ENCODE assay signal across 18 cellular contexts in genomic region chr5:131303537-131303936, GRCh38. TPM values are rescaled to one million over a fixed set of nuclear protein-coding genes. Genes with fewer than 3 reads are reported as not detected.
DNase-seq lines count a peak whose midpoint lies in the region; ATAC-seq and TF ChIP-seq lines count a peak whose summit lies in the region.
"Had no signal": no experiment of that assay in that cellular context is flagged by ENCODE, and none has a peak within 500 bp of the region (broad histone marks: within the 10 kb centered on the region; RNA-seq: fewer than 3 reads in every experiment).

No MANE protein-coding gene starts in this region.

- no peak overlapping the region for H3K9ac ChIP-seq in smooth muscle cell (ENCODE audit: low read depth)
- H3K9ac ChIP-seq: BLaER1 treated with 17β-estradiol and CSF1 and Interleukin-3, amounts not matched to agents 10 nM and 100 nM had no signal

- peaks cover 11% of the 10 kb centered on the region for H4K20me1 ChIP-seq in smooth muscle cell (ENCODE audit: low read depth)

- no peak for TF ChIP-seq POLR2A in breast epithelium (IDR thresholded peaks at IDR 0.05)

- H3K4me1 ChIP-seq in breast epithelium (no peaks in the 10 kb centered on the region), smooth muscle cell (ENCODE audit: low read depth) (peaks cover 3% of the 10 kb centered on the region)

- H3K4me3 Mint-ChIP-seq in MCF 10A (ENCODE audit: unreplicated experiment) (peak overlapping the region; percentile 10), T-cell (peak overlapping the region in 2 of 3 donors; percentile 2 to 21), endothelial cell (ENCODE audit: unreplicated experiment) (no peak overlapping the region)

- H2AFZ ChIP-seq in smooth muscle cell (ENCODE audit: low read depth), result no peak overlapping the region

- no peak overlapping the region for H3K4me2 ChIP-seq in smooth muscle cell
- H3K4me2 ChIP-seq: BLaER1 treated with 17β-estradiol and CSF1 and Interleukin-3, amounts not matched to agents 10 nM and 100 nM had no signal

- H3K4me1 Mint-ChIP-seq in MCF 10A (ENCODE audit: insufficient read depth, unreplicated experiment) (peaks cover 67% of the 10 kb centered on the region), T-cell (peaks cover 73 to 77% (median 75%) of the 10 kb centered on the region in 3 donors), endothelial cell (ENCODE audit: unreplicated experiment) (peaks cover 4% of the 10 kb centered on the region)

- TSS peak; percentile 25 for BruUV-seq in MCF 10A (replicated peaks; lab: Mats Ljungman, UMichigan)

- H3K9me3 ChIP-seq in breast epithelium (no peaks in the 10 kb centered on the region), smooth muscle cell (replicated peaks; ENCODE audit: low read depth) (no peaks in the 10 kb centered on the region)

- 92% methylated on average over 1 of the region's 1 CpG for WGBS in smooth muscle cell (ENCODE audit: low lambda C conversion rate)

- no peak for TF ChIP-seq CTCF in MCF 10A (IDR thresholded peaks at IDR 0.05; ENCODE audit: unreplicated experiment)
- TF ChIP-seq CTCF in breast epithelium (IDR thresholded peaks at IDR 0.05), result no peak
- no peak for TF ChIP-seq CTCF in smooth muscle cell (IDR thresholded peaks at IDR 0.05; ENCODE audit: borderline replicate concordance, insufficient read depth, poor library complexity, severe bottlenecking)
- no peak for TF ChIP-seq CTCF in endothelial cell (IDR thresholded peaks at IDR 0.05; ENCODE audit: unreplicated experiment)

- H3K36me3 Mint-ChIP-seq in MCF 10A (ENCODE audit: insufficient read depth, unreplicated experiment) (peaks cover 15% of the 10 kb centered on the region), T-cell (peaks cover 35% of the 10 kb centered on the region), endothelial cell (ENCODE audit: low read depth, unreplicated experiment) (no peaks in the 10 kb centered on the region)

- H3K9me3 Mint-ChIP-seq in MCF 10A (ENCODE audit: unreplicated experiment), result peaks cover 7% of the 10 kb centered on the region
- peaks cover 0 to 3% (median 0%) of the 10 kb centered on the region in 3 donors for H3K9me3 Mint-ChIP-seq in T-cell
- H3K9me3 Mint-ChIP-seq in endothelial cell (ENCODE audit: unreplicated experiment), result no peaks in the 10 kb centered on the region

- peaks cover 52% of the 10 kb centered on the region for H3K79me2 ChIP-seq in smooth muscle cell (ENCODE audit: low read depth)

- H3F3A ChIP-seq in smooth muscle cell (ENCODE audit: low read depth), result no peaks in the 10 kb centered on the region

- CTCF ChIA-PET in MCF 10A (lab: Yijun Ruan, JAX), result interaction anchor here (1.2 kb wide), 1 partner anchor 31 kb away, joined by 3 read pairs; no protein-coding TSS in a partner anchor
- CTCF ChIA-PET in T-cell (lab: Charles Lee), result interaction anchor here in 1 of 2 donors (0.5 to 0.6 kb wide), 2 partner anchors 73 to 435 kb away, joined by 3 to 4 read pairs; no protein-coding TSS in a partner anchor

- H3K27ac ChIP-seq in breast epithelium (no peak overlapping the region), smooth muscle cell (ENCODE audit: low read depth) (peak overlapping the region; percentile 1)
- H3K27ac ChIP-seq: BLaER1 treated with 17β-estradiol and CSF1 and Interleukin-3, amounts not matched to agents 10 nM and 100 nM; VCaP had no signal

- H3K36me3 ChIP-seq in breast epithelium, result no peaks in the 10 kb centered on the region
- no peaks in the 10 kb centered on the region for H3K36me3 ChIP-seq in smooth muscle cell (ENCODE audit: low read depth)

- intact Hi-C loops in MCF 10A (cut with micrococcal nuclease) (no loop called here), breast epithelium (cut with DNase I; ENCODE audit: low total_unique reads) (no loop called here)

- peak; percentile 83 for DNase-seq in MCF 10A (ENCODE audit: unreplicated experiment)
- no peak for DNase-seq in breast epithelium (ENCODE audit: low spot score in 2 of 2)
- no peak for DNase-seq in T-cell
- peak; percentile 75 for DNase-seq in fibroblast of gingiva (ENCODE audit: low read depth)
- DNase-seq in smooth muscle cell (lab: John Stamatoyannopoulos, UW; ENCODE audit: unreplicated experiment), result no peak
- no peak for DNase-seq in stimulated activated CD4-positive, alpha-beta T cell treated with anti-CD3 and anti-CD28 coated beads, Interleukin-2, amount 100 ng/mL, for 48 hours
- DNase-seq in endothelial cell (ENCODE audit: low spot score), result no peak
- DNase-seq: foreskin melanocyte; GF-D8; NCI-H146; NCI-H774; right cardiac atrium; SHP77 treated with DMSO at 0.1 percent for 48 hours; stimulated activated naive CD8-positive, alpha-beta T cell treated with anti-CD3 and anti-CD28 coated beads, Interleukin-15, amount 100 ng/mL, for 72 hours had no signal

- peak overlapping the region; percentile 97 for H3K27ac Mint-ChIP-seq in MCF 10A (ENCODE audit: low read depth, unreplicated experiment)
- peak overlapping the region in 1 of 2 donors; percentile 80 for H3K27ac Mint-ChIP-seq in T-cell
- H3K27ac Mint-ChIP-seq in endothelial cell (ENCODE audit: unreplicated experiment), result no peak overlapping the region

- H3K4me3 ChIP-seq in breast epithelium, result no peak overlapping the region
- no peak overlapping the region for H3K4me3 ChIP-seq in smooth muscle cell
- H3K4me3 ChIP-seq: BLaER1 treated with 17β-estradiol and CSF1 and Interleukin-3, amounts not matched to agents 10 nM and 100 nM; K562 had no signal

- no peak for ATAC-seq in T-cell (replicated peaks in 1 of 4)
- no peak for ATAC-seq in GM18858 (IDR thresholded peaks at IDR 0.05; ENCODE audit: unreplicated experiment)
- ATAC-seq: K562, right cardiac atrium had no signal

- POLR2A ChIA-PET in MCF 10A (lab: Yijun Ruan, JAX) (interaction anchor here (0.7 to 5.5 kb wide), 16 partner anchors 10 to 140 kb away, joined by 3 to 110 read pairs (median 10); partner anchors contain the start of gene CDC42SE2), T-cell (lab: Charles Lee) (interaction anchor here (0.5 to 1.2 kb wide), 3 partner anchors 38 to 59 kb away, joined by 3 to 7 read pairs (median 3); no protein-coding TSS in a partner anchor)

- H3K27me3 ChIP-seq in breast epithelium, result no peaks in the 10 kb centered on the region
- H3K27me3 ChIP-seq in smooth muscle cell (ENCODE audit: low read depth), result no peaks in the 10 kb centered on the region
- H3K27me3 ChIP-seq: BLaER1 treated with 17β-estradiol and CSF1 and Interleukin-3, amounts not matched to agents 10 nM and 100 nM had no signal

- H3K27me3 Mint-ChIP-seq in MCF 10A (ENCODE audit: insufficient read depth, unreplicated experiment) (no peaks in the 10 kb centered on the region), T-cell (no peaks in the 10 kb centered on the region), endothelial cell (ENCODE audit: unreplicated experiment) (no peaks in the 10 kb centered on the region)
- H3K27me3 Mint-ChIP-seq: stimulated activated naive CD8-positive, alpha-beta T cell treated with anti-CD3 and anti-CD28 coated beads, Interleukin-15, amount 100 ng/mL, for 72 hours had no signal

RNA-seq across cellular contexts. Expression of gene CDC42SE2, which starts 39.7 kb away (rescaled TPM):
- total RNA-seq in MCF 10A (2022) (71.0 and 96.4 TPM in 2 replicates), breast epithelium (10 to 100 TPM; 39.4 to 82.8 (median 41.0) TPM), T-cell (100 to 1,000 TPM; 229 to 259 (median 238) TPM), smooth muscle cell (24.0 and 31.5 TPM in 2 replicates), endothelial cell (ENCODE audit: unreplicated experiment) (22.2 TPM)
- 12.6 and 16.4 TPM in 2 replicates for polyA plus RNA-seq in smooth muscle cell

Comparison
In these comparisons a context has a peak if more than half of its experiments do, and no peak if none do; other contexts are left out.
1. DNase-seq: peak in MCF 10A (single experiment) and fibroblast of gingiva (single experiment); none in breast epithelium (0 of 2), T-cell (0 of 34), smooth muscle cell (single experiment), stimulated activated CD4-positive, alpha-beta T cell treated with anti-CD3 and anti-CD28 coated beads, Interleukin-2, amount 100 ng/mL, for 48 hours (0 of 2) and endothelial cell (single experiment).